23 cellular contexts compared by ENCODE assay signal in the genomic region with DNA sequence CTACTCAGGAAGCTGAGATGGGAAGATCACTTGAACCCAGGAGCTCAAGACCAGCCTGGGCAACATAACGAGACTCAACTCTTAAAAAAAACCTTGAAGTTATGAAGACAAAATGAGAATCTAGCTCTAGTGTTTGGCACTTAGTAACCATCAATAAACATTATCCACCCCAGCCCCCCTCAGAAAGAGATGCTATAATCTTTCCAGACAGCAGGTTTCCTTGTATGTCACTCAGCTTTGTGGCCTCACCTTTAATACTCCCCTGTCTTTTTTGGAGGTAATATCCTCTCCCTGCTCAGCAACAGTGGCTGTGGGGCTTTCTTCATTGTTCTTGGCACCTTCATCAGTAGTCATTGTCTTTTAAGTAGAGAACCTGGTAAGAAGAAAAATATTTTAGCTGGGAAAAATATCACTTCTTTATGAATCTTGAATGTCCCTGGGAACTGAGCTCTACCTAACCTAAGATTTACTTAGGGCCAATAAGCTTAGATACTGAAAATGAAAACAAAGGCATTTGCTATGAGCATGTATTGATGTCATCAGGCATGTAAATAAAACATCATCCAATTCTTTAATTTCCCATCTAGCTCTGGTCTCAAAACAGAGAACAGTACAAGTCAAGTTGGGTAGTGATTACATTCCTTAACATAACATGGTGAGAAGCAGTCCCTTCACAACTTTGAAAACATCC. TPM values are rescaled to one million over a fixed set of nuclear protein-coding genes. Genes with fewer than 3 reads are reported as not detected.
DNase-seq lines count a peak whose midpoint lies in the region; ATAC-seq and TF ChIP-seq lines count a peak whose summit lies in the region.
"Had no signal": no experiment of that assay in that cellular context is flagged by ENCODE, and none has a peak within 500 bp of the region (broad histone marks: within the 10 kb centered on the region; RNA-seq: fewer than 3 reads in every experiment).

No MANE protein-coding gene starts in this region.

- H3K36me3 Mint-ChIP-seq in activated CD4-positive, alpha-beta memory T cell treated with anti-CD3 and anti-CD28 coated beads for 36 hours = peaks cover 27% of the 10 kb centered on the region
- H3K36me3 Mint-ChIP-seq in activated CD4-positive, alpha-beta memory T cell treated with anti-CD3 and anti-CD28 coated beads, Interleukin-2, amount 10 ng/mL, durations not matched to agents 7 days and 5 days (ENCODE audit: low read depth) = peaks cover 43% of the 10 kb centered on the region
- peaks cover 42 to 70% of the 10 kb centered on the region in 2 donors for H3K36me3 Mint-ChIP-seq in CD4-positive, alpha-beta memory T cell
- peaks cover 28% of the 10 kb centered on the region for H3K36me3 Mint-ChIP-seq in activated T-helper 1 cell treated with anti-CD3 and anti-CD28 coated beads, Interleukin-12 subunit alpha, Interleukin-12 subunit beta, Interleukin-2, Interleukin-4 antibody, amounts not matched to agents 30 ng/mL and 10 ng/mL and 1 ng/mL, durations not matched to agents 14 hours and 24 hours and 36 hours (ENCODE audit: low read depth)
- H3K36me3 Mint-ChIP-seq in immature natural killer cell = peaks cover 4 to 14% (median 13%) of the 10 kb centered on the region in 3 donors
- H3K36me3 Mint-ChIP-seq: natural killer cell, type B pancreatic cell had no signal

- no peaks in the 10 kb centered on the region for H3K9me3 ChIP-seq in CD4-positive, alpha-beta memory T cell (ENCODE audit: control insufficient read depth in 1 of 2, low read length in 2 of 2)
- no peaks in the 10 kb centered on the region for H3K9me3 ChIP-seq in upper lobe of right lung
- H3K9me3 ChIP-seq: BLaER1 treated with 17β-estradiol and CSF1 and Interleukin-3, amounts not matched to agents 10 nM and 100 nM; SJSA1 had no signal

- POLR2A ChIA-PET in activated CD4-positive, alpha-beta memory T cell treated with anti-CD3 and anti-CD28 coated beads for 36 hours (lab: Charles Lee) = interaction anchor here (1.2 kb wide), 1 partner anchor 90 kb away, joined by 3 read pairs; no protein-coding TSS in a partner anchor
- POLR2A ChIA-PET in activated CD4-positive, alpha-beta memory T cell treated with anti-CD3 and anti-CD28 coated beads, Interleukin-2, amount 10 ng/mL, durations not matched to agents 7 days and 5 days (lab: Charles Lee) = interaction anchor here (1.0 to 1.1 kb wide), 3 partner anchors 19 to 76 kb away, joined by 3 to 4 read pairs (median 4); no protein-coding TSS in a partner anchor
- POLR2A ChIA-PET in CD4-positive, alpha-beta memory T cell (lab: Charles Lee; ENCODE audit: partially characterized antibody) = interaction anchor here (0.6 to 2.6 kb wide), 12 partner anchors 12 to 103 kb away, joined by 3 to 12 read pairs (median 4); no protein-coding TSS in a partner anchor

- peak overlapping the region; percentile 63 for H3K27ac Mint-ChIP-seq in activated CD4-positive, alpha-beta memory T cell treated with anti-CD3 and anti-CD28 coated beads for 36 hours
- H3K27ac Mint-ChIP-seq in activated CD4-positive, alpha-beta memory T cell treated with anti-CD3 and anti-CD28 coated beads, Interleukin-2, amount 10 ng/mL, durations not matched to agents 7 days and 5 days = no peak overlapping the region
- peak overlapping the region; percentile 50 to 90 (median 77) for H3K27ac Mint-ChIP-seq in CD4-positive, alpha-beta memory T cell
- H3K27ac Mint-ChIP-seq in activated T-helper 1 cell treated with anti-CD3 and anti-CD28 coated beads, Interleukin-12 subunit alpha, Interleukin-12 subunit beta, Interleukin-2, Interleukin-4 antibody, amounts not matched to agents 30 ng/mL and 10 ng/mL and 1 ng/mL, durations not matched to agents 14 hours and 24 hours and 36 hours = peak overlapping the region; percentile 2
- H3K27ac Mint-ChIP-seq in immature natural killer cell = peak overlapping the region in 4 of 6 donors; percentile 19 to 68 (median 22)
- H3K27ac Mint-ChIP-seq: activated T-helper 2 cell treated with anti-CD3 and anti-CD28 coated beads, Interferon-gamma antibody, Interleukin-2, Interleukin-4, amounts not matched to agents 10 μg/mL and 5 μg/mL and 100 μg/mL, durations not matched to agents 14 hours and 24 hours and 36 hours; type B pancreatic cell had no signal

- ATAC-seq in upper lobe of right lung (no peak), HG03342 (IDR thresholded peaks at IDR 0.05; ENCODE audit: unreplicated experiment) (no peak)
- ATAC-seq: K562, left lobe of liver, natural killer cell, WTC11 had no signal

- TF ChIP-seq CTCF in upper lobe of right lung (IDR thresholded peaks at IDR 0.05) = no peak

- H3K27me3 Mint-ChIP-seq in activated CD4-positive, alpha-beta memory T cell treated with anti-CD3 and anti-CD28 coated beads for 36 hours = no peaks in the 10 kb centered on the region
- H3K27me3 Mint-ChIP-seq in activated CD4-positive, alpha-beta memory T cell treated with anti-CD3 and anti-CD28 coated beads, Interleukin-2, amount 10 ng/mL, durations not matched to agents 7 days and 5 days = no peaks in the 10 kb centered on the region
- no peaks in the 10 kb centered on the region for H3K27me3 Mint-ChIP-seq in CD4-positive, alpha-beta memory T cell
- no peaks in the 10 kb centered on the region for H3K27me3 Mint-ChIP-seq in activated T-helper 1 cell treated with anti-CD3 and anti-CD28 coated beads, Interleukin-12 subunit alpha, Interleukin-12 subunit beta, Interleukin-2, Interleukin-4 antibody, amounts not matched to agents 30 ng/mL and 10 ng/mL and 1 ng/mL, durations not matched to agents 14 hours and 24 hours and 36 hours (ENCODE audit: insufficient read depth)
- no peaks in the 10 kb centered on the region for H3K27me3 Mint-ChIP-seq in immature natural killer cell (ENCODE audit: low read depth in 3 of 3)
- H3K27me3 Mint-ChIP-seq: type B pancreatic cell had no signal

- CTCF ChIA-PET in activated CD4-positive, alpha-beta memory T cell treated with anti-CD3 and anti-CD28 coated beads for 36 hours (lab: Charles Lee) = interaction anchor here (0.6 to 6.8 kb wide), 7 partner anchors 9 to 96 kb away, joined by 3 to 49 read pairs (median 6); partner anchors contain the start of gene ARMC12
- CTCF ChIA-PET in activated CD4-positive, alpha-beta memory T cell treated with anti-CD3 and anti-CD28 coated beads, Interleukin-2, amount 10 ng/mL, durations not matched to agents 7 days and 5 days (lab: Charles Lee) = interaction anchor here (1.3 to 3.1 kb wide), 2 partner anchors 19 to 94 kb away, joined by 4 to 18 read pairs; partner anchors contain the start of gene ARMC12
- CTCF ChIA-PET in CD4-positive, alpha-beta memory T cell (lab: Charles Lee; ENCODE audit: partially characterized antibody) = interaction anchor here (0.7 to 7.4 kb wide), 14 partner anchors 10 to 118 kb away, joined by 3 to 52 read pairs (median 4); partner anchors contain the start of gene ARMC12

- peaks cover 20% of the 10 kb centered on the region for H3K36me3 ChIP-seq in CD4-positive, alpha-beta memory T cell (ENCODE audit: insufficient read depth, low read length)
- peaks cover 90% of the 10 kb centered on the region for H3K36me3 ChIP-seq in upper lobe of right lung
- H3K36me3 ChIP-seq: SJSA1 had no signal

- peaks cover 72% of the 10 kb centered on the region for H3K4me1 ChIP-seq in CD4-positive, alpha-beta memory T cell (ENCODE audit: insufficient read depth, low read length)
- H3K4me1 ChIP-seq in upper lobe of right lung = no peaks in the 10 kb centered on the region
- H3K4me1 ChIP-seq: SJSA1 had no signal

- H3K9me3 Mint-ChIP-seq in activated CD4-positive, alpha-beta memory T cell treated with anti-CD3 and anti-CD28 coated beads for 36 hours = no peaks in the 10 kb centered on the region
- no peaks in the 10 kb centered on the region for H3K9me3 Mint-ChIP-seq in activated CD4-positive, alpha-beta memory T cell treated with anti-CD3 and anti-CD28 coated beads, Interleukin-2, amount 10 ng/mL, durations not matched to agents 7 days and 5 days
- no peaks in the 10 kb centered on the region for H3K9me3 Mint-ChIP-seq in CD4-positive, alpha-beta memory T cell
- no peaks in the 10 kb centered on the region for H3K9me3 Mint-ChIP-seq in activated T-helper 1 cell treated with anti-CD3 and anti-CD28 coated beads, Interleukin-12 subunit alpha, Interleukin-12 subunit beta, Interleukin-2, Interleukin-4 antibody, amounts not matched to agents 30 ng/mL and 10 ng/mL and 1 ng/mL, durations not matched to agents 14 hours and 24 hours and 36 hours
- H3K9me3 Mint-ChIP-seq in immature natural killer cell = no peaks in the 10 kb centered on the region
- H3K9me3 Mint-ChIP-seq: activated T-helper 2 cell treated with anti-CD3 and anti-CD28 coated beads, Interferon-gamma antibody, Interleukin-2, Interleukin-4, amounts not matched to agents 10 μg/mL and 5 μg/mL and 100 μg/mL, durations not matched to agents 14 hours and 24 hours and 36 hours; natural killer cell; type B pancreatic cell; WTC11 had no signal

- no peak overlapping the region for H3K4me3 Mint-ChIP-seq in activated CD4-positive, alpha-beta memory T cell treated with anti-CD3 and anti-CD28 coated beads for 36 hours
- H3K4me3 Mint-ChIP-seq in activated CD4-positive, alpha-beta memory T cell treated with anti-CD3 and anti-CD28 coated beads, Interleukin-2, amount 10 ng/mL, durations not matched to agents 7 days and 5 days = no peak overlapping the region
- peak overlapping the region in 2 of 8 donors; percentile 12 to 20 for H3K4me3 Mint-ChIP-seq in CD4-positive, alpha-beta memory T cell
- H3K4me3 Mint-ChIP-seq in activated T-helper 1 cell treated with anti-CD3 and anti-CD28 coated beads, Interleukin-12 subunit alpha, Interleukin-12 subunit beta, Interleukin-2, Interleukin-4 antibody, amounts not matched to agents 30 ng/mL and 10 ng/mL and 1 ng/mL, durations not matched to agents 14 hours and 24 hours and 36 hours = no peak overlapping the region
- H3K4me3 Mint-ChIP-seq in immature natural killer cell = no peak overlapping the region
- H3K4me3 Mint-ChIP-seq: natural killer cell, type B pancreatic cell, WTC11 had no signal

- H3K27ac ChIP-seq in CD4-positive, alpha-beta memory T cell (ENCODE audit: low read depth, low read length) = no peak overlapping the region
- H3K27ac ChIP-seq in upper lobe of right lung = no peak overlapping the region
- H3K27ac ChIP-seq: BLaER1 treated with 17β-estradiol and CSF1 and Interleukin-3, amounts not matched to agents 10 nM and 100 nM; cardiac muscle cell; SJSA1 had no signal

- H3K27me3 ChIP-seq in CD4-positive, alpha-beta memory T cell (ENCODE audit: insufficient read depth, low read length) = no peaks in the 10 kb centered on the region
- H3K27me3 ChIP-seq in upper lobe of right lung = no peaks in the 10 kb centered on the region
- H3K27me3 ChIP-seq: BLaER1 treated with 17β-estradiol and CSF1 and Interleukin-3, amounts not matched to agents 10 nM and 100 nM; cardiac muscle cell; dorsolateral prefrontal cortex had no signal

- no peak for DNase-seq in activated CD4-positive, alpha-beta memory T cell treated with anti-CD3 and anti-CD28 coated beads for 36 hours
- no peak for DNase-seq in activated CD4-positive, alpha-beta memory T cell treated with anti-CD3 and anti-CD28 coated beads, Interleukin-2, amount 10 ng/mL, durations not matched to agents 7 days and 5 days
- peak in 4 of 5 donors; percentile 10 to 61 (median 24) for DNase-seq in CD4-positive, alpha-beta memory T cell
- no peak for DNase-seq in activated T-helper 1 cell treated with anti-CD3 and anti-CD28 coated beads, Interleukin-12 subunit alpha, Interleukin-12 subunit beta, Interleukin-2, Interleukin-4 antibody, amounts not matched to agents 30 ng/mL and 10 ng/mL and 1 ng/mL, durations not matched to agents 14 hours and 24 hours and 36 hours (ENCODE audit: low spot score)
- DNase-seq in immature natural killer cell = no peak
- no peak for DNase-seq in upper lobe of right lung
- no peak for DNase-seq in cerebellar nuclear complex (lab: John Stamatoyannopoulos, UW)
- DNase-seq: amygdala, dorsolateral prefrontal cortex, foreskin fibroblast, HCEC 1CT, natural killer cell, NCI-H1436 treated with DMSO at 0.1 percent for 48 hours, NCI-H510A had no signal

- H3K4me1 Mint-ChIP-seq in activated CD4-positive, alpha-beta memory T cell treated with anti-CD3 and anti-CD28 coated beads for 36 hours (ENCODE audit: low read depth) = peaks cover 65% of the 10 kb centered on the region
- H3K4me1 Mint-ChIP-seq in activated CD4-positive, alpha-beta memory T cell treated with anti-CD3 and anti-CD28 coated beads, Interleukin-2, amount 10 ng/mL, durations not matched to agents 7 days and 5 days = peaks cover 34% of the 10 kb centered on the region
- H3K4me1 Mint-ChIP-seq in CD4-positive, alpha-beta memory T cell = peaks cover 48 to 80% (median 67%) of the 10 kb centered on the region in 4 donors
- H3K4me1 Mint-ChIP-seq in activated T-helper 1 cell treated with anti-CD3 and anti-CD28 coated beads, Interleukin-12 subunit alpha, Interleukin-12 subunit beta, Interleukin-2, Interleukin-4 antibody, amounts not matched to agents 30 ng/mL and 10 ng/mL and 1 ng/mL, durations not matched to agents 14 hours and 24 hours and 36 hours (ENCODE audit: low read depth) = peaks cover 46% of the 10 kb centered on the region
- H3K4me1 Mint-ChIP-seq in immature natural killer cell = no peaks in the 10 kb centered on the region

- no peak overlapping the region for H3K4me3 ChIP-seq in CD4-positive, alpha-beta memory T cell (ENCODE audit: low read length in 2 of 2)
- H3K4me3 ChIP-seq in upper lobe of right lung = no peak overlapping the region
- H3K4me3 ChIP-seq: BLaER1 treated with 17β-estradiol and CSF1 and Interleukin-3, amounts not matched to agents 10 nM and 100 nM; cardiac muscle cell; dorsolateral prefrontal cortex; K562; SJSA1 had no signal

- intact Hi-C loops in activated CD4-positive, alpha-beta memory T cell treated with anti-CD3 and anti-CD28 coated beads for 36 hours (cut with micrococcal nuclease) = no loop called here
- intact Hi-C loops in CD4-positive, alpha-beta memory T cell (cut with micrococcal nuclease) = no loop called here
- intact Hi-C loops in activated T-helper 1 cell treated with anti-CD3 and anti-CD28 coated beads, Interleukin-12 subunit alpha, Interleukin-12 subunit beta, Interleukin-2, Interleukin-4 antibody, amounts not matched to agents 30 ng/mL and 10 ng/mL and 1 ng/mL, durations not matched to agents 14 hours and 24 hours and 36 hours (cut with micrococcal nuclease) = no loop called here
- intact Hi-C loops in upper lobe of right lung (cut with DNase I) = no loop called here

RNA-seq across cellular contexts. Expression of gene FKBP5, which starts 46.1 kb away (rescaled TPM):
- 100 to 1,000 TPM; 111 to 112 TPM for total RNA-seq in activated CD4-positive, alpha-beta memory T cell treated with anti-CD3 and anti-CD28 coated beads for 36 hours
- 10 to 100 TPM; 51.1 to 51.5 TPM for total RNA-seq in activated CD4-positive, alpha-beta memory T cell treated with anti-CD3 and anti-CD28 coated beads, Interleukin-2, amount 10 ng/mL, durations not matched to agents 7 days and 5 days
- total RNA-seq in CD4-positive, alpha-beta memory T cell = 10 to 100 TPM; 72.9 to 74.2 TPM
- 100 to 1,000 TPM in 1 of 2 donors, 10 to 100 TPM in 1; 94.2 to 233 TPM for polyA plus RNA-seq in CD4-positive, alpha-beta memory T cell
- 60.9 and 62.4 TPM in 2 replicates for total RNA-seq in activated T-helper 1 cell treated with anti-CD3 and anti-CD28 coated beads, Interleukin-12 subunit alpha, Interleukin-12 subunit beta, Interleukin-2, Interleukin-4 antibody, amounts not matched to agents 30 ng/mL and 10 ng/mL and 1 ng/mL, durations not matched to agents 14 hours and 24 hours and 36 hours
- polyA plus RNA-seq in immature natural killer cell = 10 to 100 TPM; 26.1 to 99.0 (median 29.3) TPM
- 142 TPM for total RNA-seq in upper lobe of right lung

Comparison
In these comparisons a context has a peak if more than half of its experiments do, and no peak if none do; other contexts are left out.
1. DNase-seq: peak in CD4-positive, alpha-beta memory T cell (4 of 5); none in activated CD4-positive, alpha-beta memory T cell treated with anti-CD3 and anti-CD28 coated beads for 36 hours (single experiment), activated CD4-positive, alpha-beta memory T cell treated with anti-CD3 and anti-CD28 coated beads, Interleukin-2, amount 10 ng/mL, durations not matched to agents 7 days and 5 days (single experiment), activated T-helper 1 cell treated with anti-CD3 and anti-CD28 coated beads, Interleukin-12 subunit alpha, Interleukin-12 subunit beta, Interleukin-2, Interleukin-4 antibody, amounts not matched to agents 30 ng/mL and 10 ng/mL and 1 ng/mL, durations not matched to agents 14 hours and 24 hours and 36 hours (single experiment), immature natural killer cell (0 of 3), upper lobe of right lung (single experiment) and cerebellar nuclear complex (0 of 2).